Comparison of ENCODE assay signal across 8 cellular contexts in genomic region chr19:12550951-12551832, GRCh38. TPM values are rescaled to one million over a fixed set of nuclear protein-coding genes. Genes with fewer than 3 reads are reported as not detected.
DNase-seq lines count a peak whose midpoint lies in the region; ATAC-seq and TF ChIP-seq lines count a peak whose summit lies in the region.

TSS of gene ZNF564 (minus strand) at chr19:12551482. CDS start at chr19:12551332, 150 bp downstream.

- H3K27ac Mint-ChIP-seq in type B pancreatic cell = peak within 1 kb of the TSS; percentile 97

- H3K9me3 Mint-ChIP-seq in type B pancreatic cell = no peaks in the 10 kb centered on the region

- DNase-seq in GM12865 (ENCODE audit: low read depth) = peak; percentile 100
- DNase-seq in NCI-H1417 treated with DMSO at 0.1 percent for 48 hours (lab: John Stamatoyannopoulos, UW) = peak; percentile 99
- peak; percentile 100 for DNase-seq in SW480 (ENCODE audit: low spot score)
- DNase-seq in adipocyte (ENCODE audit: low read depth) = peak; percentile 98
- peak; percentile 93 to 98 (median 97) for DNase-seq in heart left ventricle
- peak; percentile 100 for DNase-seq in pons (ENCODE audit: low spot score)
- DNase-seq in type B pancreatic cell (ENCODE audit: extremely low spot score, unreplicated experiment) = peak; percentile 93

- H3K4me3 ChIP-seq in GM12865 (ENCODE audit: low read depth, low read length) = peak within 1 kb of the TSS; percentile 97
- peak within 1 kb of the TSS; percentile 85 for H3K4me3 ChIP-seq in adipocyte (ENCODE audit: low read length)
- H3K4me3 ChIP-seq in heart left ventricle = peak within 1 kb of the TSS; percentile 54 to 98 (median 82)

- peaks cover 11% of the 10 kb centered on the region for H3K4me1 Mint-ChIP-seq in type B pancreatic cell (ENCODE audit: unreplicated experiment)

- intact Hi-C loops in heart left ventricle (cut with DNase I) = loop anchor here in 3 of 10 donors (1.0 to 5.0 kb wide), 7 partner anchors 56 to 150 kb away; partner anchors contain the start of genes ZNF799 (in 2 of the 3), ZNF443 (in 1 of the 3), ZNF490 (in 1 of the 3) and ZNF709 (in 1 of the 3)

- peaks cover 20% of the 10 kb centered on the region for H3K36me3 Mint-ChIP-seq in type B pancreatic cell

- TF ChIP-seq CTCF in GM12865 (IDR thresholded peaks at IDR 0.05; ENCODE audit: insufficient read depth, low read depth, low read length, missing control alignments) = no peak
- no peak for TF ChIP-seq CTCF in heart left ventricle (IDR thresholded peaks at IDR 0.05)
- TF ChIP-seq CTCF in type B pancreatic cell (conservative IDR thresholded peaks at IDR 0.05) = no peak

- TF ChIP-seq POLR2A in heart left ventricle (IDR thresholded peaks at IDR 0.05) = peak in 1 of 2 donors; percentile 91

- H3K27me3 Mint-ChIP-seq in type B pancreatic cell = peaks cover 4% of the 10 kb centered on the region

- peak within 1 kb of the TSS; percentile 97 for H3K4me3 Mint-ChIP-seq in type B pancreatic cell

- peak within 1 kb of the TSS; percentile 88 for H3K9ac ChIP-seq in adipocyte (ENCODE audit: low read length)

- peaks cover 17% of the 10 kb centered on the region for H3K4me1 ChIP-seq in adipocyte (ENCODE audit: control insufficient read depth, insufficient read depth, low read length)
- H3K4me1 ChIP-seq in heart left ventricle = peaks cover 0 to 52% (median 29%) of the 10 kb centered on the region in 12 donors

- no peaks in the 10 kb centered on the region for H3K27me3 ChIP-seq in adipocyte (replicated peaks; ENCODE audit: control insufficient read depth, insufficient read depth, low read length)
- H3K27me3 ChIP-seq in heart left ventricle = peaks cover 0 to 5% (median 0%) of the 10 kb centered on the region in 9 donors

- H3K9me3 ChIP-seq in adipocyte (ENCODE audit: control insufficient read depth, low read length) (no peaks in the 10 kb centered on the region), heart left ventricle (no peaks in the 10 kb centered on the region)

- peak; percentile 97 for ATAC-seq in HG02763 (IDR thresholded peaks at IDR 0.05; ENCODE audit: unreplicated experiment)
- ATAC-seq in heart left ventricle = peak; percentile 98

- 0% methylated on average over 27 to 55 of the region's 55 CpGs for WGBS in heart left ventricle, 4 donors

- no peaks in the 10 kb centered on the region for H3K36me3 ChIP-seq in adipocyte (ENCODE audit: control insufficient read depth, insufficient read depth, low read length, severe bottlenecking)
- H3K36me3 ChIP-seq in heart left ventricle = peaks cover 0 to 23% (median 0%) of the 10 kb centered on the region in 9 donors

- H3K27ac ChIP-seq in heart left ventricle = peak within 1 kb of the TSS; percentile 91 to 100 (median 97)

RNA-seq across cellular contexts. Expression of gene ZNF564, which starts in this region (rescaled TPM):
- total RNA-seq in heart left ventricle (10 to 100 TPM in 2 of 9 donors, 1 to 10 TPM in 7; 6.1 to 10.4 (median 8.0) TPM), type B pancreatic cell (ENCODE audit: low replicate concordance) (11.0 and 14.5 TPM in 2 replicates)
- polyA plus RNA-seq in heart left ventricle = 1 to 10 TPM; 4.0 to 5.6 TPM

Comparison
In these comparisons a context has a peak if more than half of its experiments do, and no peak if none do; other contexts are left out.
1. Peak in every context shown above with its lines: DNase-seq, ATAC-seq, H3K4me3 ChIP-seq and H3K27ac ChIP-seq.